Comparison of ENCODE assay signal across 3 cellular contexts in genomic region chr6:54990001-54990400, GRCh38.
TF ChIP-seq lines count a peak whose summit lies in the region.

No MANE protein-coding gene starts in this region.

TF ChIP-seq in IMR-90, 13 proteins besides CTCF, POLR2A, EP300 and RAD21:
- no peak for TF ChIP-seq SMC3 (IDR thresholded peaks at IDR 0.05; ENCODE audit: low read depth, low read length)
- TF ChIP-seq MXI1 (IDR thresholded peaks at IDR 0.05; ENCODE audit: borderline replicate concordance, low read depth, low read length): no peak
- TF ChIP-seq BHLHE40 (IDR thresholded peaks at IDR 0.05; ENCODE audit: low read depth, low read length): no peak
- TF ChIP-seq NFE2L2 (IDR thresholded peaks at IDR 0.05; ENCODE audit: low read depth, low read length): no peak
- TF ChIP-seq MAZ (IDR thresholded peaks at IDR 0.05; ENCODE audit: borderline replicate concordance, low read depth, low read length): no peak
- TF ChIP-seq CHD1 (IDR thresholded peaks at IDR 0.05; ENCODE audit: low read depth, low read length): no peak
- TF ChIP-seq, protein P1, sequence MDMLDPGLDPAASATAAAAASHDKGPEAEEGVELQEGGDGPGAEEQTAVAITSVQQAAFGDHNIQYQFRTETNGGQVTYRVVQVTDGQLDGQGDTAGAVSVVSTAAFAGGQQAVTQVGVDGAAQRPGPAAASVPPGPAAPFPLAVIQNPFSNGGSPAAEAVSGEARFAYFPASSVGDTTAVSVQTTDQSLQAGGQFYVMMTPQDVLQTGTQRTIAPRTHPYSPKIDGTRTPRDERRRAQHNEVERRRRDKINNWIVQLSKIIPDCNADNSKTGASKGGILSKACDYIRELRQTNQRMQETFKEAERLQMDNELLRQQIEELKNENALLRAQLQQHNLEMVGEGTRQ (IDR thresholded peaks at IDR 0.05; ENCODE audit: low read depth, low read length): no peak
- no peak for TF ChIP-seq RFX5 (IDR thresholded peaks at IDR 0.05; ENCODE audit: low read depth, low read length)
- TF ChIP-seq FOS (IDR thresholded peaks at IDR 0.05; ENCODE audit: low read depth, low read length): no peak
- TF ChIP-seq ELK1 (IDR thresholded peaks at IDR 0.05; ENCODE audit: borderline replicate concordance, low read depth, low read length): no peak

TF ChIP-seq in GM12878, 131 proteins besides CTCF, POLR2A, EP300 and RAD21:
- TF ChIP-seq IRF4 (IDR thresholded peaks at IDR 0.05; ENCODE audit: low read depth, low read length) (no peak), NFYA (IDR thresholded peaks at IDR 0.05; ENCODE audit: borderline replicate concordance, low read depth, low read length) (no peak), HDGF (IDR thresholded peaks at IDR 0.05) (no peak), YY1 (IDR thresholded peaks at IDR 0.05; ENCODE audit: low read depth, low read length) (no peak), KAT2A (conservative IDR thresholded peaks at IDR 0.05; ENCODE audit: control insufficient read depth, low read depth, low read length) (no peak), TCF3 (IDR thresholded peaks at IDR 0.05; ENCODE audit: borderline replicate concordance, insufficient read depth, low read depth, low read length) (no peak), FOXM1 (IDR thresholded peaks at IDR 0.05; ENCODE audit: low read depth, low read length) (no peak)

TF ChIP-seq in SK-N-SH treated with all-trans-retinoic acid at 6 μM for 48 hours, 23 proteins besides CTCF, POLR2A, EP300 and RAD21:
- no peak for TF ChIP-seq PPARA (CRISPR knock-in tag; IDR thresholded peaks at IDR 0.05; ENCODE audit: borderline replicate concordance)
- no peak for TF ChIP-seq CSDC2 (CRISPR knock-in tag; IDR thresholded peaks at IDR 0.05)
- no peak for TF ChIP-seq TOX (CRISPR knock-in tag; IDR thresholded peaks at IDR 0.05; ENCODE audit: borderline replicate concordance)
- no peak for TF ChIP-seq ESRRG (CRISPR knock-in tag; IDR thresholded peaks at IDR 0.05)
- TF ChIP-seq GLIS3 (CRISPR knock-in tag; IDR thresholded peaks at IDR 0.05): no peak
- TF ChIP-seq, protein P2, sequence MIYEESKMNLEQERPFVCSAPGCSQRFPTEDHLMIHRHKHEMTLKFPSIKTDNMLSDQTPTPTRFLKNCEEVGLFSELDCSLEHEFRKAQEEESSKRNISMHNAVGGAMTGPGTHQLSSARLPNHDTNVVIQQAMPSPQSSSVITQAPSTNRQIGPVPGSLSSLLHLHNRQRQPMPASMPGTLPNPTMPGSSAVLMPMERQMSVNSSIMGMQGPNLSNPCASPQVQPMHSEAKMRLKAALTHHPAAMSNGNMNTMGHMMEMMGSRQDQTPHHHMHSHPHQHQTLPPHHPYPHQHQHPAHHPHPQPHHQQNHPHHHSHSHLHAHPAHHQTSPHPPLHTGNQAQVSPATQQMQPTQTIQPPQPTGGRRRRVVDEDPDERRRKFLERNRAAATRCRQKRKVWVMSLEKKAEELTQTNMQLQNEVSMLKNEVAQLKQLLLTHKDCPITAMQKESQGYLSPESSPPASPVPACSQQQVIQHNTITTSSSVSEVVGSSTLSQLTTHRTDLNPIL (CRISPR knock-in tag; IDR thresholded peaks at IDR 0.05; ENCODE audit: low read depth): no peak
- TF ChIP-seq BACH2 (CRISPR knock-in tag; IDR thresholded peaks at IDR 0.05; ENCODE audit: borderline replicate concordance): no peak
- TF ChIP-seq ZFP30 (CRISPR knock-in tag; IDR thresholded peaks at IDR 0.05): no peak
- no peak for TF ChIP-seq ZNF8 (CRISPR knock-in tag; IDR thresholded peaks at IDR 0.05)
- TF ChIP-seq ZNF70 (CRISPR knock-in tag; IDR thresholded peaks at IDR 0.05): no peak
- TF ChIP-seq ZFP3 (CRISPR knock-in tag; IDR thresholded peaks at IDR 0.05): no peak
- TF ChIP-seq ISL1 (CRISPR knock-in tag; IDR thresholded peaks at IDR 0.05): no peak
- TF ChIP-seq, protein P3, sequence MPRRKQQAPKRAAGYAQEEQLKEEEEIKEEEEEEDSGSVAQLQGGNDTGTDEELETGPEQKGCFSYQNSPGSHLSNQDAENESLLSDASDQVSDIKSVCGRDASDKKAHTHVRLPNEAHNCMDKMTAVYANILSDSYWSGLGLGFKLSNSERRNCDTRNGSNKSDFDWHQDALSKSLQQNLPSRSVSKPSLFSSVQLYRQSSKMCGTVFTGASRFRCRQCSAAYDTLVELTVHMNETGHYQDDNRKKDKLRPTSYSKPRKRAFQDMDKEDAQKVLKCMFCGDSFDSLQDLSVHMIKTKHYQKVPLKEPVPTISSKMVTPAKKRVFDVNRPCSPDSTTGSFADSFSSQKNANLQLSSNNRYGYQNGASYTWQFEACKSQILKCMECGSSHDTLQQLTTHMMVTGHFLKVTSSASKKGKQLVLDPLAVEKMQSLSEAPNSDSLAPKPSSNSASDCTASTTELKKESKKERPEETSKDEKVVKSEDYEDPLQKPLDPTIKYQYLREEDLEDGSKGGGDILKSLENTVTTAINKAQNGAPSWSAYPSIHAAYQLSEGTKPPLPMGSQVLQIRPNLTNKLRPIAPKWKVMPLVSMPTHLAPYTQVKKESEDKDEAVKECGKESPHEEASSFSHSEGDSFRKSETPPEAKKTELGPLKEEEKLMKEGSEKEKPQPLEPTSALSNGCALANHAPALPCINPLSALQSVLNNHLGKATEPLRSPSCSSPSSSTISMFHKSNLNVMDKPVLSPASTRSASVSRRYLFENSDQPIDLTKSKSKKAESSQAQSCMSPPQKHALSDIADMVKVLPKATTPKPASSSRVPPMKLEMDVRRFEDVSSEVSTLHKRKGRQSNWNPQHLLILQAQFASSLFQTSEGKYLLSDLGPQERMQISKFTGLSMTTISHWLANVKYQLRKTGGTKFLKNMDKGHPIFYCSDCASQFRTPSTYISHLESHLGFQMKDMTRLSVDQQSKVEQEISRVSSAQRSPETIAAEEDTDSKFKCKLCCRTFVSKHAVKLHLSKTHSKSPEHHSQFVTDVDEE (CRISPR knock-in tag; IDR thresholded peaks at IDR 0.05): no peak
- TF ChIP-seq ZC3H10 (CRISPR knock-in tag; IDR thresholded peaks at IDR 0.05): no peak
- no peak for TF ChIP-seq RARB (CRISPR knock-in tag; IDR thresholded peaks at IDR 0.05)
- TF ChIP-seq SNAI2 (CRISPR knock-in tag; IDR thresholded peaks at IDR 0.05): no peak
- TF ChIP-seq, protein P4, sequence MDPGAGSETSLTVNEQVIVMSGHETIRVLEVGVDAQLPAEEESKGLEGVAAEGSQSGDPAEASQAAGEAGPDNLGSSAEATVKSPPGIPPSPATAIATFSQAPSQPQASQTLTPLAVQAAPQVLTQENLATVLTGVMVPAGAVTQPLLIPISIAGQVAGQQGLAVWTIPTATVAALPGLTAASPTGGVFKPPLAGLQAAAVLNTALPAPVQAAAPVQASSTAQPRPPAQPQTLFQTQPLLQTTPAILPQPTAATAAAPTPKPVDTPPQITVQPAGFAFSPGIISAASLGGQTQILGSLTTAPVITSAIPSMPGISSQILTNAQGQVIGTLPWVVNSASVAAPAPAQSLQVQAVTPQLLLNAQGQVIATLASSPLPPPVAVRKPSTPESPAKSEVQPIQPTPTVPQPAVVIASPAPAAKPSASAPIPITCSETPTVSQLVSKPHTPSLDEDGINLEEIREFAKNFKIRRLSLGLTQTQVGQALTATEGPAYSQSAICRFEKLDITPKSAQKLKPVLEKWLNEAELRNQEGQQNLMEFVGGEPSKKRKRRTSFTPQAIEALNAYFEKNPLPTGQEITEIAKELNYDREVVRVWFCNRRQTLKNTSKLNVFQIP (CRISPR knock-in tag; IDR thresholded peaks at IDR 0.05; ENCODE audit: borderline replicate concordance, low read depth): no peak
- no peak for TF ChIP-seq TCF4 (CRISPR knock-in tag; IDR thresholded peaks at IDR 0.05; ENCODE audit: borderline replicate concordance)
- TF ChIP-seq ARNTL (CRISPR knock-in tag; IDR thresholded peaks at IDR 0.05; ENCODE audit: borderline replicate concordance, low read depth): no peak
- TF ChIP-seq ZNF565 (CRISPR knock-in tag; conservative IDR thresholded peaks at IDR 0.05; ENCODE audit: low read depth): no peak
